ENCODE assay signal across 16 cellular contexts in genomic region chrX:57771689-57772088, GRCh38.
A peak's percentile ranks its signal among the peaks of the same experiment; 100 is the strongest.
DNase-seq lines count a peak whose midpoint lies in the region; ATAC-seq and TF ChIP-seq lines count a peak whose summit lies in the region.
"Had no signal": no experiment of that assay in that cellular context is flagged by ENCODE, and none has a peak within 500 bp of the region (broad histone marks: within the 10 kb centered on the region; RNA-seq: fewer than 3 reads in every experiment).

No MANE protein-coding gene starts in this region.

- no peaks in the 10 kb centered on the region for H3K27me3 ChIP-seq in RWPE2 (ENCODE audit: insufficient read depth, poor library complexity, severe bottlenecking)
- H3K27me3 ChIP-seq: BLaER1 had no signal

- H3K4me3 ChIP-seq in RWPE2 (ENCODE audit: severe bottlenecking), result no peak overlapping the region
- H3K4me3 ChIP-seq: BLaER1, GM12878, HAP-1 had no signal

- TF ChIP-seq CTCF in RWPE2 (IDR thresholded peaks at IDR 0.05; ENCODE audit: poor library complexity, severe bottlenecking), result no peak
- TF ChIP-seq CTCF in omental fat pad (IDR thresholded peaks at IDR 0.05), result no peak

- ATAC-seq in RWPE2 (ENCODE audit: low read depth) (peak; percentile 60; the same call in 1 of the 3 replicates), HG02588 (IDR thresholded peaks at IDR 0.05; ENCODE audit: unreplicated experiment) (no peak), omental fat pad (ENCODE audit: low FRiP score) (no peak)
- ATAC-seq: GM12878 had no signal

- no peaks in the 10 kb centered on the region for H3K36me3 ChIP-seq in RWPE2 (ENCODE audit: low read depth)
- H3K36me3 ChIP-seq: BLaER1, HAP-1 had no signal

- no peaks in the 10 kb centered on the region for H3K4me1 ChIP-seq in RWPE2 (ENCODE audit: insufficient read depth, poor library complexity, severe bottlenecking)
- H3K4me1 ChIP-seq: BLaER1, HAP-1 had no signal

- no peak overlapping the region for H3K27ac ChIP-seq in RWPE2 (ENCODE audit: poor library complexity, severe bottlenecking)
- no peak overlapping the region for H3K27ac ChIP-seq in epithelial cell of prostate
- H3K27ac ChIP-seq: BLaER1 had no signal

- no peaks in the 10 kb centered on the region for H3K9me3 ChIP-seq in RWPE2 (ENCODE audit: severe bottlenecking)
- H3K9me3 ChIP-seq: BLaER1, HAP-1 had no signal

- peak; percentile 1 for DNase-seq in ELR (ENCODE audit: low read depth)
- DNase-seq in M059J (ENCODE audit: low read depth), result peak; percentile 14
- no peak for DNase-seq in RWPE2 (ENCODE audit: low spot score)
- DNase-seq in epithelial cell of prostate (ENCODE audit: low read depth, low spot score), result peak; percentile 0
- DNase-seq in islet precursor cell, result no peak
- DNase-seq in omental fat pad (ENCODE audit: low spot score), result no peak
- DNase-seq in NCI-H345 (lab: John Stamatoyannopoulos, UW), result no peak
- DNase-seq: 8988T; AML-193; Calu3; CD4-positive, CD25-positive, alpha-beta regulatory T cell; DMS 273 treated with DMSO at 0.1 percent for 48 hours had no signal

Comparison
In these comparisons a context has a peak if more than half of its experiments do, and no peak if none do; other contexts are left out.
1. DNase-seq: peak in ELR (single experiment), M059J (single experiment) and epithelial cell of prostate (single experiment); none in RWPE2 (single experiment), islet precursor cell (single experiment), omental fat pad (single experiment) and NCI-H345 (single experiment).